In genomic region chr12:114662512-114663177, GRCh38 we compare ENCODE assay signal across 9 cellular contexts. TPM values are rescaled to one million over a fixed set of nuclear protein-coding genes. Genes with fewer than 3 reads are reported as not detected.
DNase-seq lines count a peak whose midpoint lies in the region; ATAC-seq lines count a peak whose summit lies in the region.
"Had no signal": no experiment of that assay in that cellular context is flagged by ENCODE, and none has a peak within 500 bp of the region (broad histone marks: within the 10 kb centered on the region; RNA-seq: fewer than 3 reads in every experiment).

No MANE protein-coding gene starts in this region.

- H3K27ac Mint-ChIP-seq in activated naive CD4-positive, alpha-beta T cell treated with anti-CD3 and anti-CD28 coated beads, Interleukin-2, amount 50 U/mL, for 72 hours: no peak overlapping the region

- DNase-seq in D341Med (ENCODE audit: low spot score): peak; percentile 68
- peak; percentile 19 for DNase-seq in KG1 (lab: John Stamatoyannopoulos, UW)
- peak; percentile 70 to 80 for DNase-seq in SJSA1 (ENCODE audit: low read depth in 1 of 2, low spot score in 2 of 2)
- peak; percentile 57 to 64 for DNase-seq in activated naive CD4-positive, alpha-beta T cell treated with anti-CD3 and anti-CD28 coated beads, Interleukin-2, amount 50 U/mL, for 72 hours (ENCODE audit: low spot score in 2 of 2)
- DNase-seq in Right ventricle myocardium superior: peak; percentile 80
- peak; percentile 37 for DNase-seq in putamen (ENCODE audit: low spot score)

- no peaks in the 10 kb centered on the region for H3K9me3 Mint-ChIP-seq in activated naive CD4-positive, alpha-beta T cell treated with anti-CD3 and anti-CD28 coated beads, Interleukin-2, amount 50 U/mL, for 72 hours

- no peak for ATAC-seq in activated naive CD4-positive, alpha-beta T cell treated with anti-CD3 and anti-CD28 coated beads, Interleukin-2, amount 50 U/mL, for 72 hours
- ATAC-seq in Right ventricle myocardium superior (ENCODE audit: poor library complexity) (peak; percentile 68), HG03045 (IDR thresholded peaks at IDR 0.05; ENCODE audit: unreplicated experiment) (no peak), GM18870 (IDR thresholded peaks at IDR 0.05; ENCODE audit: unreplicated experiment) (no peak)

- H3K27ac ChIP-seq in SJSA1: no peak overlapping the region

- intact Hi-C loops in Right ventricle myocardium superior (cut with DNase I): loop anchor here (2.0 to 10.0 kb wide), 2 partner anchors 972 to 1254 kb away; no protein-coding TSS in a partner anchor

- peaks cover 10% of the 10 kb centered on the region for H3K4me1 ChIP-seq in SJSA1 (replicated peaks)

- no peaks in the 10 kb centered on the region for H3K36me3 ChIP-seq in SJSA1

- no peaks in the 10 kb centered on the region for H3K27me3 ChIP-seq in SJSA1 (replicated peaks)

- H3K9me3 ChIP-seq in SJSA1 (replicated peaks): no peaks in the 10 kb centered on the region

- H3K36me3 Mint-ChIP-seq in activated naive CD4-positive, alpha-beta T cell treated with anti-CD3 and anti-CD28 coated beads, Interleukin-2, amount 50 U/mL, for 72 hours: peaks cover 0 to 11% of the 10 kb centered on the region in 2 donors

- no peak overlapping the region for H3K4me3 ChIP-seq in SJSA1

RNA-seq across cellular contexts. Expression of gene TBX3, which starts 21.3 kb away (rescaled TPM):
- 28.8 and 37.4 TPM in 2 replicates for total RNA-seq in SJSA1 (2014; rRNA removed; shearing (Covaris generic))
- not detected for total RNA-seq in activated naive CD4-positive, alpha-beta T cell treated with anti-CD3 and anti-CD28 coated beads, Interleukin-2, amount 50 U/mL, for 72 hours
- 11.8 TPM for total RNA-seq in Right ventricle myocardium superior
- total RNA-seq: T-helper 1 cell treated with Interleukin-12 subunit alpha and Interleukin-12 subunit beta and Interleukin-4 antibody, amounts not matched to agents 30 ng/mL and 1 ng/mL, for 36 hours had no signal

Comparison
In these comparisons a context has a peak if more than half of its experiments do, and no peak if none do; other contexts are left out.
1. DNase-seq: peak in every context shown above with its lines; median percentile 80 in Right ventricle myocardium superior; 75 in SJSA1; 68 in D341Med; 60 in activated naive CD4-positive, alpha-beta T cell treated with anti-CD3 and anti-CD28 coated beads, Interleukin-2, amount 50 U/mL, for 72 hours; 37 in putamen; 19 in KG1.
2. RNA of gene TBX3, which starts 21.3 kb away (total RNA-seq): 28.8 to 37.4 TPM in SJSA1 and 11.8 TPM in Right ventricle myocardium superior (single experiment); not detected in activated naive CD4-positive, alpha-beta T cell treated with anti-CD3 and anti-CD28 coated beads, Interleukin-2, amount 50 U/mL, for 72 hours; every median in the first group is over 10 times any median in the second.